14 cellular contexts compared by ENCODE assay signal in the genomic region with DNA sequence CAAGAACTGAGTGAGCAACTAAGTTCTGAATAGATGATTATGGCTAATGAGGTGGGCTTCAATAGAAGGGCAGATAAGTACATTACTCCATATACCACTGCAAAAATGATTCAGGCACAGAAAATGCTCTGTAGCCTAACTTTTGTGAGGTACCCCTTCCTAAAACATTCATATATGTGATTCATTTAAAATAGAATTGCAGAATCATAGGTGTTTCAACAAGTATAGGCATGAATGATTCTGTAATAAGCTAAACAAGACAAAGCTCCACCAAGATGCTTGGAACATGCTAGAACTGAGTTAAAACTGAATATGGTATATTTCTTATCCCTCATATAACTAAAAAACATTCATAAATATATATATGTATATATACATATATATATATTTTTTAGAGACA. TPM values are rescaled to one million over a fixed set of nuclear protein-coding genes. Genes with fewer than 3 reads are reported as not detected.
DNase-seq lines count a peak whose midpoint lies in the region; ATAC-seq and TF ChIP-seq lines count a peak whose summit lies in the region.
"Had no signal": no experiment of that assay in that cellular context is flagged by ENCODE, and none has a peak within 500 bp of the region (broad histone marks: within the 10 kb centered on the region; RNA-seq: fewer than 3 reads in every experiment).

No MANE protein-coding gene starts in this region.

- H3K36me3 ChIP-seq in mammary epithelial cell (ENCODE audit: insufficient read depth, low read length): no peaks in the 10 kb centered on the region

- H3K79me2 ChIP-seq in mammary epithelial cell (ENCODE audit: insufficient read depth, low read length): no peaks in the 10 kb centered on the region

- peaks cover 10% of the 10 kb centered on the region for H3K4me1 ChIP-seq in mammary epithelial cell (ENCODE audit: insufficient read depth, low read length)
- H3K4me1 ChIP-seq: Caco-2 had no signal

- no peak overlapping the region for H3K9ac ChIP-seq in mammary epithelial cell (ENCODE audit: insufficient read depth, low read length)
- H3K9ac ChIP-seq: GM23248 had no signal

- no peak for ATAC-seq in GM18502 (IDR thresholded peaks at IDR 0.05; ENCODE audit: poor library complexity, unreplicated experiment)
- ATAC-seq: HCT116 had no signal

- H3K27me3 ChIP-seq in mammary epithelial cell (ENCODE audit: insufficient read depth, low read length): no peaks in the 10 kb centered on the region

- H3K9me3 ChIP-seq in mammary epithelial cell (replicated peaks; ENCODE audit: insufficient read depth, low read length): no peaks in the 10 kb centered on the region

- no peak overlapping the region for H2AFZ ChIP-seq in mammary epithelial cell (ENCODE audit: low read depth, low read length)
- H2AFZ ChIP-seq: GM23248 had no signal

- in situ Hi-C loops in mammary epithelial cell (cut with MboI; ENCODE audit: low sequenced_read_pairs in 2 of 2): no loop called here

- no peaks in the 10 kb centered on the region for H4K20me1 ChIP-seq in mammary epithelial cell (ENCODE audit: insufficient read depth, low read length)

- no peak for TF ChIP-seq CTCF in RWPE1 (conservative IDR thresholded peaks at IDR 0.05; ENCODE audit: low read depth)
- TF ChIP-seq CTCF in mammary epithelial cell (conservative IDR thresholded peaks at IDR 0.05 in 1 of 2, IDR thresholded peaks at IDR 0.05 in 1 of 2; ENCODE audit: extremely low read depth in 1 of 2, insufficient read depth in 1 of 2, low read depth in 1 of 2, low read length in 2 of 2): no peak

- dilution Hi-C loops in mammary epithelial cell (cut with HindIII; ENCODE audit: low sequenced_read_pairs): no loop called here

- intact Hi-C loops in mammary epithelial cell (cut with micrococcal nuclease): loop anchor here (1.0 kb wide), 1 partner anchor 45 kb away; no protein-coding TSS in a partner anchor

- CTCF ChIA-PET in RWPE1 (lab: Yijun Ruan, JAX) (interaction anchor here (0.6 kb wide), 1 partner anchor 43 kb away, joined by 6 read pairs; no protein-coding TSS in a partner anchor), mammary epithelial cell (lab: Charles Lee; ENCODE audit: low non-redundant PET) (interaction anchor here (0.5 to 1.2 kb wide), 2 partner anchors 14 to 121 kb away, joined by 4 to 7 read pairs; a partner anchor contains a TSS)

- peak overlapping the region; percentile 41 for H3K4me2 ChIP-seq in mammary epithelial cell (ENCODE audit: insufficient read depth, low read depth, low read length)

- H3K27ac ChIP-seq in RWPE1 (no peak overlapping the region), mammary epithelial cell (ENCODE audit: insufficient read depth, low read depth, low read length) (peak overlapping the region; percentile 21), epithelial cell of prostate (peak overlapping the region; percentile 25)
- H3K27ac ChIP-seq: GM23248 had no signal

- POLR2A ChIA-PET in RWPE1 (lab: Yijun Ruan, JAX; ENCODE audit: low non-redundant PET): no interaction called here

- DNase-seq in RWPE1 (ENCODE audit: low spot score): peak; percentile 41
- peak; percentile 63 for DNase-seq in mammary epithelial cell
- DNase-seq in epithelial cell of prostate (ENCODE audit: low read depth, low spot score): peak; percentile 27
- DNase-seq in OCI-M1 (lab: John Stamatoyannopoulos, UW): no peak
- DNase-seq in RKO (ENCODE audit: low spot score): no peak
- DNase-seq: C1 segment of cervical spinal cord; Caco-2; CD4-positive, alpha-beta memory T cell; DMS153; DND-41; GM23248; H9 had no signal

- BruUV-seq in mammary epithelial cell (replicated peaks; lab: Mats Ljungman, UMichigan): no TSS peak

- no peak overlapping the region for H3K4me3 ChIP-seq in mammary epithelial cell (replicated peaks in 1 of 3; ENCODE audit: insufficient read depth in 1 of 3, low read depth in 2 of 3, low read length in 3 of 3)
- H3K4me3 ChIP-seq: GM23248 had no signal

RNA-seq across cellular contexts. Expression of a gene that starts 12.1 kb away (rescaled TPM):
- total RNA-seq in mammary epithelial cell: 1 to 10 TPM; 4.3 to 7.2 TPM
- 4.1 TPM for polyA plus RNA-seq in mammary epithelial cell
- polyA minus RNA-seq in mammary epithelial cell: 2.5 TPM

RNA-seq across cellular contexts. Expression of a gene that starts 49.6 kb away (rescaled TPM):
- 10 to 100 TPM in 1 of 2 donors, 1 to 10 TPM in 1; 8.2 to 11.2 TPM for total RNA-seq in mammary epithelial cell
- 6.9 TPM for polyA plus RNA-seq in mammary epithelial cell
- polyA minus RNA-seq in mammary epithelial cell: 30.0 TPM

Comparison
In these comparisons a context has a peak if more than half of its experiments do, and no peak if none do; other contexts are left out.
1. DNase-seq: peak in RWPE1 (single experiment), mammary epithelial cell (single experiment) and epithelial cell of prostate (single experiment); none in OCI-M1 (single experiment) and RKO (single experiment).